In the genomic region with DNA sequence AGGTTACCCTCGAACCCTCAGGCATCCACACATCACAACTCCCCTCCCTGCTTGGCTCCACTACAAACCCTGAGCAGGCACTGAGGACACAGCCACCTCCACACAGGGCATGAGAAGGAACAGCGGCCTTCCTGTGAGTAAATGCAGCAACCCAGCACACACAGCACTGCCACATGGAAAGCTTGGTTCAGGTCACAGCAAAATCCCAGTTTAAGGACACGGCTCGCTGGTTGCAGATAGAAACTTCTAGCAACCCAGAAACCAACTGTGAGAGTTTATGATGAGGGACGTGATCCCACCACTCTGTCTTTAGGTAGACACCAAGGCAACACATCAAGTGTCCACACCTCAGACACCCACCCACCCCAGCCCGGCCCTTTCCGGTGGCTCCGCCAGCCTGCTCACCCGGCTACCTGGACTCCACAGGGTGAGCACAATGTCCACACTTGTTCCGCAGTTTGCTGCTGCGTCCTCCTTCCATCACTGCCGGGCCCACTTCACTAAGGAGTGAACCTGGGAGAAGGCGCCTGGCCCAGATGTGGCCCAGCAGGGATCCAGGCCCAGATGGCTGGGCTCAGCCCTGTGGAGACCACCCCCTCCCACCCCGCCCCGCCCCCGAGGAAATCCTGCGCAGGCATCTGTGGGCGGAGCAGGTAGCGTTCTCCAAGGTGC, we compare ENCODE assay signal across 17 cellular contexts. TPM values are rescaled to one million over a fixed set of nuclear protein-coding genes. Genes with fewer than 3 reads are reported as not detected.
A peak's percentile ranks its signal among the peaks of the same experiment; 100 is the strongest.
DNase-seq lines count a peak whose midpoint lies in the region; ATAC-seq, FAIRE-seq and TF ChIP-seq lines count a peak whose summit lies in the region.
"Had no signal": no experiment of that assay in that cellular context is flagged by ENCODE, and none has a peak within 500 bp of the region (broad histone marks: within the 10 kb centered on the region; RNA-seq: fewer than 3 reads in every experiment).

No MANE protein-coding gene starts in this region.

- no peak overlapping the region for H3K4me2 ChIP-seq in neuronal stem cell (ENCODE audit: insufficient read depth, low read length, poor library complexity, severe bottlenecking)
- H3K4me2 ChIP-seq: SK-N-SH had no signal

- H3K36me3 ChIP-seq in RWPE2 (ENCODE audit: low read depth) (peaks cover 65% of the 10 kb centered on the region), neuronal stem cell (replicated peaks in 1 of 2; ENCODE audit: control insufficient read depth in 2 of 2, insufficient read depth in 2 of 2, low read length in 2 of 2) (peaks cover 38 to 68% of the 10 kb centered on the region in 2 donors)

- H3K9me3 ChIP-seq in RWPE2 (ENCODE audit: severe bottlenecking) = no peaks in the 10 kb centered on the region
- no peaks in the 10 kb centered on the region for H3K9me3 ChIP-seq in neuronal stem cell (replicated peaks in 1 of 2; ENCODE audit: control insufficient read depth in 2 of 2, insufficient read depth in 1 of 2, low read depth in 1 of 2, low read length in 2 of 2)
- H3K9me3 ChIP-seq: MG63, SK-N-SH had no signal

- no peak overlapping the region for H2AFZ ChIP-seq in neuronal stem cell (ENCODE audit: low read length)

- H3K36me3 Mint-ChIP-seq in activated CD4-positive, alpha-beta T cell treated with anti-CD3 and anti-CD28 coated beads, Interleukin-2, amount 10 ng/mL, durations not matched to agents 7 days and 5 days (ENCODE audit: low read depth) = peaks cover 39% of the 10 kb centered on the region

- CTCF ChIA-PET in activated CD4-positive, alpha-beta T cell treated with anti-CD3 and anti-CD28 coated beads, Interleukin-2, amount 10 ng/mL, durations not matched to agents 7 days and 5 days (lab: Charles Lee) = interaction anchor here (4.2 kb wide), 1 partner anchor 11 kb away, joined by 21 read pairs; a partner anchor contains a TSS

- H3K79me1 ChIP-seq in neuronal stem cell (ENCODE audit: low read depth, low read length) = peaks cover 15% of the 10 kb centered on the region

- peak overlapping the region; percentile 58 for H3K23ac ChIP-seq in neuronal stem cell (ENCODE audit: low read depth, low read length, poor library complexity)

- H2BK15ac ChIP-seq in neuronal stem cell (ENCODE audit: low read length) = no peak overlapping the region

- TF ChIP-seq POLR2A in GM12891 (IDR thresholded peaks at IDR 0.05; ENCODE audit: low read depth, low read length) = no peak; the same call in 1 of the 2 replicates

- no peak for TF ChIP-seq CTCF in RWPE2 (IDR thresholded peaks at IDR 0.05; ENCODE audit: poor library complexity, severe bottlenecking)

- no peak overlapping the region for H3K4me3 Mint-ChIP-seq in activated CD4-positive, alpha-beta T cell treated with anti-CD3 and anti-CD28 coated beads, Interleukin-2, amount 10 ng/mL, durations not matched to agents 7 days and 5 days
- H3K4me3 Mint-ChIP-seq: CD4-positive, alpha-beta T cell had no signal

- no peak overlapping the region for H3K9ac ChIP-seq in neuronal stem cell (ENCODE audit: low read depth, low read length, poor library complexity)
- H3K9ac ChIP-seq: SK-N-SH had no signal

- no peak overlapping the region for H2AK5ac ChIP-seq in neuronal stem cell (ENCODE audit: low read depth, low read length)

- FAIRE-seq in GM12891 (lab: Jason Lieb, UNC) = no peak
- FAIRE-seq: G401.6 had no signal

- ATAC-seq in RWPE2 (ENCODE audit: low read depth) = no peak

- H3K18ac ChIP-seq in neuronal stem cell (ENCODE audit: low read length) = no peak overlapping the region

- H3K27ac ChIP-seq in RWPE2 (ENCODE audit: poor library complexity, severe bottlenecking) = no peak overlapping the region
- no peak overlapping the region for H3K27ac ChIP-seq in neuronal stem cell (replicated peaks; ENCODE audit: low read length)

- H3K4me1 ChIP-seq in RWPE2 (ENCODE audit: insufficient read depth, poor library complexity, severe bottlenecking) (peaks cover 14% of the 10 kb centered on the region), neuronal stem cell (ENCODE audit: control insufficient read depth in 2 of 2, insufficient read depth in 1 of 2, low read depth in 1 of 2, low read length in 2 of 2) (no peaks in the 10 kb centered on the region)

- no peak overlapping the region for H2BK12ac ChIP-seq in neuronal stem cell (ENCODE audit: low read length)

- DNase-seq in GM12891 (ENCODE audit: insufficient read length, low spot score) = no peak
- peak; percentile 51 for DNase-seq in RWPE2 (ENCODE audit: low spot score)
- no peak for DNase-seq in neuronal stem cell (ENCODE audit: low spot score)
- DNase-seq in iPS-NIHi11 (ENCODE audit: low spot score) = no peak
- no peak for DNase-seq in activated CD4-positive, alpha-beta T cell treated with anti-CD3 and anti-CD28 coated beads, Interleukin-2, amount 10 ng/mL, durations not matched to agents 7 days and 5 days
- no peak for DNase-seq in NCI-H2227 (lab: John Stamatoyannopoulos, UW; ENCODE audit: unreplicated experiment)
- DNase-seq: Calu3; CD4-positive, alpha-beta T cell; DMS79; GOT3; MG63; NCI-H1092 treated with DMSO at 0.1 percent for 48 hours; NCI-H1694; NCI-H748 treated with DMSO at 0.1 percent for 48 hours; Right ventricle myocardium superior; SK-N-SH had no signal

- no peak overlapping the region for H3K27ac Mint-ChIP-seq in activated CD4-positive, alpha-beta T cell treated with anti-CD3 and anti-CD28 coated beads, Interleukin-2, amount 10 ng/mL, durations not matched to agents 7 days and 5 days
- H3K27ac Mint-ChIP-seq: CD4-positive, alpha-beta T cell had no signal

- POLR2A ChIA-PET in activated CD4-positive, alpha-beta T cell treated with anti-CD3 and anti-CD28 coated beads, Interleukin-2, amount 10 ng/mL, durations not matched to agents 7 days and 5 days (lab: Charles Lee) = interaction anchor here (0.7 kb wide), 1 partner anchor 364 kb away, joined by 3 read pairs; no protein-coding TSS in a partner anchor

- H2BK5ac ChIP-seq in neuronal stem cell (ENCODE audit: low read length) = no peak overlapping the region

- H4K8ac ChIP-seq in neuronal stem cell (ENCODE audit: low read depth, low read length) = no peak overlapping the region

- no CpG with 5 or more reads among the region's 19 CpGs for WGBS in neuronal stem cell (ENCODE audit: extremely low coverage in 2 of 2, insufficient read length in 2 of 2, insufficient replicate concordance in 1 of 2), 2 donors

- H3K4me3 ChIP-seq in RWPE2 (ENCODE audit: severe bottlenecking) (no peak overlapping the region), neuronal stem cell (ENCODE audit: low read length in 2 of 2) (peak overlapping the region in 1 of 2 donors; percentile 68)
- H3K4me3 ChIP-seq: MG63 had no signal

- H3K14ac ChIP-seq in neuronal stem cell (ENCODE audit: low read length) = no peak overlapping the region

- no peaks in the 10 kb centered on the region for H3K9me3 Mint-ChIP-seq in activated CD4-positive, alpha-beta T cell treated with anti-CD3 and anti-CD28 coated beads, Interleukin-2, amount 10 ng/mL, durations not matched to agents 7 days and 5 days
- H3K9me3 Mint-ChIP-seq: CD4-positive, alpha-beta T cell had no signal

- no peak overlapping the region for H2BK120ac ChIP-seq in neuronal stem cell (ENCODE audit: low read depth, low read length)

- no peaks in the 10 kb centered on the region for H3K27me3 Mint-ChIP-seq in activated CD4-positive, alpha-beta T cell treated with anti-CD3 and anti-CD28 coated beads, Interleukin-2, amount 10 ng/mL, durations not matched to agents 7 days and 5 days
- H3K27me3 Mint-ChIP-seq: CD4-positive, alpha-beta T cell had no signal

- no peak overlapping the region for H3K4ac ChIP-seq in neuronal stem cell (ENCODE audit: low read length)

- H4K91ac ChIP-seq in neuronal stem cell (ENCODE audit: low read depth, low read length, poor library complexity) = no peak overlapping the region

- H3K4me1 Mint-ChIP-seq in activated CD4-positive, alpha-beta T cell treated with anti-CD3 and anti-CD28 coated beads, Interleukin-2, amount 10 ng/mL, durations not matched to agents 7 days and 5 days = peaks cover 4% of the 10 kb centered on the region

- H3K27me3 ChIP-seq in RWPE2 (ENCODE audit: insufficient read depth, poor library complexity, severe bottlenecking) (no peaks in the 10 kb centered on the region), neuronal stem cell (ENCODE audit: control insufficient read depth in 3 of 3, insufficient read depth in 3 of 3, low read depth in 1 of 3, low read length in 3 of 3) (no peaks in the 10 kb centered on the region)
- H3K27me3 ChIP-seq: MG63 had no signal

TF ChIP-seq in GM12891, 5 proteins besides CTCF, POLR2A, EP300 and RAD21:
- TF ChIP-seq POLR2AphosphoS5 (IDR thresholded peaks at IDR 0.05; ENCODE audit: low read depth, low read length) (peak; percentile 65), TAF1 (IDR thresholded peaks at IDR 0.05; ENCODE audit: low read depth, low read length) (no peak)
TF ChIP-seq in GM12891: peak in this region for 1.

RNA-seq across cellular contexts. Expression of a gene that starts 13.2 kb away (rescaled TPM):
- 35.1 TPM for polyA plus RNA-seq in GM12891 (2012; ENCODE audit: low read depth, missing spikeins)
- polyA plus RNA-seq in neuronal stem cell (2013, experiment 1 of 2) = 46.0 TPM
- polyA plus RNA-seq in neuronal stem cell (2013, experiment 2 of 2) = 45.5 TPM
- 10 to 100 TPM; 53.0 to 56.6 TPM for total RNA-seq in activated CD4-positive, alpha-beta T cell treated with anti-CD3 and anti-CD28 coated beads, Interleukin-2, amount 10 ng/mL, durations not matched to agents 7 days and 5 days

RNA-seq across cellular contexts. Expression of a gene that starts 22.1 kb away (rescaled TPM):
- polyA plus RNA-seq in GM12891 (2012; ENCODE audit: low read depth, missing spikeins) = 3.0 TPM
- 6.1 TPM for polyA plus RNA-seq in neuronal stem cell (2013, experiment 1 of 2)
- 6.0 TPM for polyA plus RNA-seq in neuronal stem cell (2013, experiment 2 of 2)
- total RNA-seq in activated CD4-positive, alpha-beta T cell treated with anti-CD3 and anti-CD28 coated beads, Interleukin-2, amount 10 ng/mL, durations not matched to agents 7 days and 5 days = under 1 TPM; 0.60 to 0.77 TPM

RNA-seq across cellular contexts. Expression of a gene that starts 29.6 kb away (rescaled TPM):
- polyA plus RNA-seq in GM12891 (2012; ENCODE audit: low read depth, missing spikeins) = 0.09 TPM
- polyA plus RNA-seq in neuronal stem cell (2013, experiment 1 of 2) = 0.43 TPM
- 0.46 TPM for polyA plus RNA-seq in neuronal stem cell (2013, experiment 2 of 2)
- not detected for total RNA-seq in activated CD4-positive, alpha-beta T cell treated with anti-CD3 and anti-CD28 coated beads, Interleukin-2, amount 10 ng/mL, durations not matched to agents 7 days and 5 days

RNA-seq across cellular contexts. Expression of a gene that starts 57.5 kb away (rescaled TPM):
- 18.8 TPM for polyA plus RNA-seq in GM12891 (2012; ENCODE audit: low read depth, missing spikeins)
- polyA plus RNA-seq in neuronal stem cell (2013, experiment 1 of 2) = 0.13 TPM
- polyA plus RNA-seq in neuronal stem cell (2013, experiment 2 of 2) = 0.08 TPM
- total RNA-seq in activated CD4-positive, alpha-beta T cell treated with anti-CD3 and anti-CD28 coated beads, Interleukin-2, amount 10 ng/mL, durations not matched to agents 7 days and 5 days = 10 to 100 TPM; 44.2 to 46.6 TPM
- polyA plus RNA-seq: SK-N-SH had no signal
